Comparison of ENCODE assay signal across 8 cellular contexts in genomic region chr9:91433180-91433579, GRCh38. TPM values are rescaled to one million over a fixed set of nuclear protein-coding genes. Genes with fewer than 3 reads are reported as not detected.
DNase-seq lines count a peak whose midpoint lies in the region; ATAC-seq and TF ChIP-seq lines count a peak whose summit lies in the region.

No MANE protein-coding gene starts in this region.

- H3K27me3 Mint-ChIP-seq in natural killer cell (ENCODE audit: low read depth in 2 of 2), result peaks cover 0 to 9% of the 10 kb centered on the region in 2 donors

- H3K27me3 ChIP-seq in A673 (replicated peaks; ENCODE audit: insufficient read depth, low read depth, low read length, poor library complexity) (no peaks in the 10 kb centered on the region), Peyer's patch (no peaks in the 10 kb centered on the region), endocrine pancreas (ENCODE audit: control insufficient read depth, insufficient read depth, low read length) (no peaks in the 10 kb centered on the region)

- no peaks in the 10 kb centered on the region for H3K36me3 Mint-ChIP-seq in natural killer cell

- no peak overlapping the region for H3K4me3 ChIP-seq in A673 (ENCODE audit: low read depth, low read length, poor library complexity, severe bottlenecking)
- H3K4me3 ChIP-seq in GM12864 (ENCODE audit: low read depth, low read length), result no peak overlapping the region
- no peak overlapping the region for H3K4me3 ChIP-seq in Peyer's patch
- peak overlapping the region; percentile 38 for H3K4me3 ChIP-seq in endocrine pancreas (ENCODE audit: control insufficient read depth, insufficient read depth, low read length)

- H3K4me1 ChIP-seq in A673 (ENCODE audit: insufficient read depth, low read length, poor library complexity, severe bottlenecking) (no peaks in the 10 kb centered on the region), Peyer's patch (no peaks in the 10 kb centered on the region), endocrine pancreas (ENCODE audit: control insufficient read depth, insufficient read depth, low read length) (no peaks in the 10 kb centered on the region)

- H3K4me3 Mint-ChIP-seq in natural killer cell, result no peak overlapping the region

- ATAC-seq in natural killer cell (peak; percentile 65 to 79 (median 72)), HG02885 (IDR thresholded peaks at IDR 0.05; ENCODE audit: poor library complexity, unreplicated experiment) (no peak), GM18861 (IDR thresholded peaks at IDR 0.05; ENCODE audit: unreplicated experiment) (no peak)

- no peak for TF ChIP-seq POLR2A in Peyer's patch (IDR thresholded peaks at IDR 0.05)

- no peak overlapping the region for H3K27ac Mint-ChIP-seq in natural killer cell

- BruUV-seq in A673 (replicated peaks; lab: Mats Ljungman, UMichigan), result no TSS peak

- DNase-seq in A673 (ENCODE audit: low spot score) (peak; percentile 59), GM12864 (ENCODE audit: low read depth) (no peak), Peyer's patch (no peak), natural killer cell (no peak), NCI-H2107 (lab: John Stamatoyannopoulos, UW) (no peak)

- TF ChIP-seq CTCF in A673 (conservative IDR thresholded peaks at IDR 0.05; ENCODE audit: low read depth, low read length) (peak; percentile 49), GM12864 (IDR thresholded peaks at IDR 0.05; ENCODE audit: low read depth, low read length, missing control alignments) (peak; percentile 39), Peyer's patch (IDR thresholded peaks at IDR 0.05) (peak in 5 of 6 experiments; percentile 18 to 75 (median 66)), natural killer cell (IDR thresholded peaks at IDR 0.05) (peak; percentile 50)

- no peaks in the 10 kb centered on the region for H3K4me1 Mint-ChIP-seq in natural killer cell

- CTCF ChIA-PET in A673 (lab: Charles Lee), result interaction anchor here (1.6 kb wide), 1 partner anchor 519 kb away, joined by 11 read pairs; no protein-coding TSS in a partner anchor

- H3K9me3 ChIP-seq in A673 (ENCODE audit: low read depth, low read length, poor library complexity, severe bottlenecking) (no peaks in the 10 kb centered on the region), Peyer's patch (no peaks in the 10 kb centered on the region), endocrine pancreas (ENCODE audit: control insufficient read depth, low read length) (no peaks in the 10 kb centered on the region)

- POLR2A ChIA-PET in A673 (lab: Charles Lee; ENCODE audit: low non-redundant PET), result no interaction called here

- no peak overlapping the region for H3K9ac ChIP-seq in endocrine pancreas (ENCODE audit: control insufficient read depth, insufficient read depth, low read length)

- H3K36me3 ChIP-seq in A673 (ENCODE audit: insufficient read depth, low read length, poor library complexity, severe bottlenecking) (no peaks in the 10 kb centered on the region), Peyer's patch (no peaks in the 10 kb centered on the region), endocrine pancreas (ENCODE audit: control insufficient read depth, insufficient read depth, low read length) (no peaks in the 10 kb centered on the region)

- intact Hi-C loops in A673 (cut with micrococcal nuclease; ENCODE audit: unreplicated experiment), result no loop called here
- intact Hi-C loops in natural killer cell (cut with micrococcal nuclease), result loop anchor here (2.0 to 5.0 kb wide), 2 partner anchors 341 to 518 kb away; no protein-coding TSS in a partner anchor

- no peaks in the 10 kb centered on the region for H3K9me3 Mint-ChIP-seq in natural killer cell

- H3K27ac ChIP-seq in A673 (ENCODE audit: low read depth, low read length, poor library complexity, severe bottlenecking) (no peak overlapping the region), Peyer's patch (no peak overlapping the region)

RNA-seq across cellular contexts. Expression of gene NFIL3, which starts 9.5 kb away (rescaled TPM):
- total RNA-seq in A673 (2021) (12.5 and 14.5 TPM in 2 replicates), Peyer's patch (10 to 100 TPM; 14.0 to 31.4 (median 20.4) TPM), natural killer cell (10 to 100 TPM; 94.6 to 98.0 (median 97.0) TPM)

Comparison
In these comparisons a context has a peak if more than half of its experiments do, and no peak if none do; other contexts are left out.
1. ATAC-seq: peak in natural killer cell (3 of 3); none in HG02885 (single experiment) and GM18861 (single experiment).
2. Peak in every context shown above with its lines, with median percentiles within 50 percentile points of each other: CTCF ChIP-seq.